Comparison of ENCODE assay signal across 19 cellular contexts in the genomic region with DNA sequence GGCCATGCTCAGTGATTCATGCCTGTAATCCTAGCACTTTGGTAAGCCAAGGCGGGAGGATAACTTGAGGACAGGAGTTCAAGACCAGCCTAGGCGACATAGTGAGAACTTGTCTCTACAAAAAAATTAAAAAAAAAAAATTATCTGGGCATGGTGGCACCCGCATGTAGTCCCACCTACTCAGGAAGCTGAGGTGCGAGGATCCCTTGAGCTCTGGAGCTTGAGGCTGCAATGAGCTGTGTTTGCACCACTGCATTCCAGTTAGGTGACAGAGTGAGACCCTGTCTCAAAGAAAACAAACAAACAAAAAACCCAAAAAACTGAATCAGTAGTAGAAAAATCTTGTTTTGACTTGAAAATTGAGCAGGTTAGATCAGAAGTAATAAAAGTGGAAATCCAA.
DNase-seq lines count a peak whose midpoint lies in the region; ATAC-seq and TF ChIP-seq lines count a peak whose summit lies in the region.
"Had no signal": no experiment of that assay in that cellular context is flagged by ENCODE, and none has a peak within 500 bp of the region (broad histone marks: within the 10 kb centered on the region; RNA-seq: fewer than 3 reads in every experiment).

No MANE protein-coding gene starts in this region.

- H4K20me1 ChIP-seq in KMS-11 (ENCODE audit: insufficient read depth) = no peaks in the 10 kb centered on the region

- H3K36me3 ChIP-seq in KMS-11 (ENCODE audit: insufficient read depth) (no peaks in the 10 kb centered on the region), lower lobe of right lung (no peaks in the 10 kb centered on the region)

- peak overlapping the region; percentile 97 for H3K4me2 ChIP-seq in KMS-11

- peak overlapping the region; percentile 98 for H3K27ac Mint-ChIP-seq in osteocyte (ENCODE audit: unreplicated experiment)
- H3K27ac Mint-ChIP-seq: activated CD4-positive, alpha-beta T cell treated with anti-CD3 and anti-CD28 coated beads, Interleukin-2, amount 10 ng/mL, durations not matched to agents 7 days and 5 days; T-helper 1 cell treated with Interleukin-12 subunit alpha and Interleukin-12 subunit beta and Interleukin-4 antibody, amounts not matched to agents 30 μg/mL and 1 μg/mL, for 36 hours had no signal

- no peaks in the 10 kb centered on the region for H3K27me3 ChIP-seq in KMS-11 (ENCODE audit: insufficient read depth, low read depth)
- H3K27me3 ChIP-seq in dorsolateral prefrontal cortex = no peaks in the 10 kb centered on the region
- H3K27me3 ChIP-seq in lower lobe of right lung (ENCODE audit: low read depth) = no peaks in the 10 kb centered on the region

- peak overlapping the region; percentile 7 for H3K4me3 Mint-ChIP-seq in osteocyte (ENCODE audit: unreplicated experiment)
- H3K4me3 Mint-ChIP-seq: activated CD4-positive, alpha-beta T cell treated with anti-CD3 and anti-CD28 coated beads, Interleukin-2, amount 10 ng/mL, durations not matched to agents 7 days and 5 days; T-helper 1 cell treated with Interleukin-12 subunit alpha and Interleukin-12 subunit beta and Interleukin-4 antibody, amounts not matched to agents 30 μg/mL and 1 μg/mL, for 36 hours had no signal

- intact Hi-C loops in dorsolateral prefrontal cortex (cut with DNase I) (no loop called here), lower lobe of right lung (cut with DNase I) (no loop called here)

- H3K4me1 ChIP-seq in KMS-11 (ENCODE audit: low read depth, poor library complexity, severe bottlenecking) = peaks cover 100% of the 10 kb centered on the region
- H3K4me1 ChIP-seq in lower lobe of right lung = peaks cover 13% of the 10 kb centered on the region

- peaks cover 98% of the 10 kb centered on the region for H3K4me1 Mint-ChIP-seq in osteocyte (ENCODE audit: unreplicated experiment)

- TF ChIP-seq CTCF in KMS-11 (conservative IDR thresholded peaks at IDR 0.05; ENCODE audit: low read depth, low read length) = no peak
- no peak for TF ChIP-seq CTCF in dorsolateral prefrontal cortex (IDR thresholded peaks at IDR 0.05 in 54 of 56, conservative IDR thresholded peaks at IDR 0.05 in 2 of 56; ENCODE audit: low read depth in 1 of 56, partially characterized antibody in 56 of 56)
- no peak for TF ChIP-seq CTCF in osteocyte (IDR thresholded peaks at IDR 0.05)
- no peak for TF ChIP-seq CTCF in lower lobe of right lung (IDR thresholded peaks at IDR 0.05)

- peaks cover 22% of the 10 kb centered on the region for H3K36me3 Mint-ChIP-seq in osteocyte (ENCODE audit: unreplicated experiment)

- no peaks in the 10 kb centered on the region for H3K9me3 Mint-ChIP-seq in osteocyte (ENCODE audit: unreplicated experiment)
- H3K9me3 Mint-ChIP-seq: activated CD4-positive, alpha-beta T cell treated with anti-CD3 and anti-CD28 coated beads, Interleukin-2, amount 10 ng/mL, durations not matched to agents 7 days and 5 days; T-helper 1 cell treated with Interleukin-12 subunit alpha and Interleukin-12 subunit beta and Interleukin-4 antibody, amounts not matched to agents 30 μg/mL and 1 μg/mL, for 36 hours had no signal

- no peak overlapping the region for H3K4me3 ChIP-seq in KMS-11 (IDR thresholded peaks at IDR 0.05; ENCODE audit: insufficient read depth, low read depth, low read length)
- H3K4me3 ChIP-seq in dorsolateral prefrontal cortex = no peak overlapping the region
- no peak overlapping the region for H3K4me3 ChIP-seq in lower lobe of right lung
- H3K4me3 ChIP-seq: K562 had no signal

- H3K9me3 ChIP-seq in lower lobe of right lung = no peaks in the 10 kb centered on the region

- no peaks in the 10 kb centered on the region for H3K27me3 Mint-ChIP-seq in osteocyte (ENCODE audit: unreplicated experiment)

- H2AFZ ChIP-seq in KMS-11 (ENCODE audit: low read depth) = no peak overlapping the region

- DNase-seq in EH (ENCODE audit: low read depth) (peak; percentile 35), dorsolateral prefrontal cortex (no peak), osteocyte (ENCODE audit: extremely low spot score, unreplicated experiment) (no peak), lower lobe of right lung (no peak), SHP77 treated with DMSO at 0.1 percent for 48 hours (lab: John Stamatoyannopoulos, UW) (no peak)
- no peak for DNase-seq in effector CD8-positive, alpha-beta T cell (lab: John Stamatoyannopoulos, UW)
- DNase-seq: activated CD4-positive, alpha-beta T cell treated with anti-CD3 and anti-CD28 coated beads, Interleukin-2, amount 10 ng/mL, durations not matched to agents 7 days and 5 days; C1 segment of cervical spinal cord; central memory CD4-positive, alpha-beta T cell; NCI-H1694 treated with DMSO at 0.1 percent for 48 hours; NCI-H226; NCI-H82; SIG-M5 had no signal

- H3K27ac ChIP-seq in KMS-11 (peak overlapping the region; percentile 93; the same call in 1 of the 2 replicates), dorsolateral prefrontal cortex (peak overlapping the region in 58 of 59 donors; percentile 22 to 90 (median 79)), lower lobe of right lung (no peak overlapping the region)
- H3K27ac ChIP-seq: HL-60 had no signal

- no peak overlapping the region for H3K9ac ChIP-seq in KMS-11

- ATAC-seq in HG03139 (IDR thresholded peaks at IDR 0.05; ENCODE audit: unreplicated experiment) = no peak
- ATAC-seq in lower lobe of right lung = no peak
- ATAC-seq: K562, left lobe of liver had no signal

- H3K79me2 ChIP-seq in KMS-11 (ENCODE audit: insufficient read depth, low read depth) = no peaks in the 10 kb centered on the region
